In the genomic region with DNA sequence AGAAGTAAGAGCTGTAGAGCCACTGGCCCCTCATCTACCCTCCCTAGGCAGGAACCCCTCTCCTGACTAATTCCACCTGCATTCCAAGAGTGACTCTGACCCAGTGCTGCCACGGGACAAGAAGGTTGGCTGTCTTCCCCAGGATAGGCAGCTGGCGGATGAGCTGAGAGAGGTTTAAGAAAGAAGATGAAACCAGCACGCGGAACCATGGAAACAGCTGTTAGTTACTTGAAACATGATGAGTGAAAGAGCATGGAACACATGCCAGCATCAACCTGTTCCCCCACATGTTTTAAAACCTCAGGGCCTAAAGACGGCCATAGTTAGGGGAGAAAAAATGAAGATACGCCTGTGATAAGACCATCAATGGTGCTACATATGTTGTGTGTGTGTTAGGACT, we compare ENCODE assay signal across 14 cellular contexts.
"Had no signal": no experiment of that assay in that cellular context is flagged by ENCODE, and none has a peak within 500 bp of the region (broad histone marks: within the 10 kb centered on the region; RNA-seq: fewer than 3 reads in every experiment).

No MANE protein-coding gene starts in this region.

- DNase-seq: dermis blood vessel endothelial cell; effector memory CD4-positive, alpha-beta T cell; foreskin melanocyte; head of caudate nucleus; mucosa of descending colon; naive thymus-derived CD4-positive, alpha-beta T cell; right lobe of liver; stimulated activated CD4-positive, alpha-beta T cell treated with anti-CD3 and anti-CD28 coated beads, Interleukin-12 subunit alpha, Interleukin-12 subunit beta, amount 100 ng/mL, for 4 hours; stimulated activated CD4-positive, alpha-beta T cell treated with anti-CD3 and anti-CD28 coated beads, Interleukin-1b, Interleukin-23, amount 100 ng/mL, for 48 hours; stimulated activated CD4-positive, alpha-beta T cell treated with anti-CD3 and anti-CD28 coated beads, Interleukin-4, amount 100 ng/mL, for 1 hour; stimulated activated CD8-positive, alpha-beta memory T cell treated with anti-CD3 and anti-CD28 coated beads, Interleukin-4, amount 100 ng/mL, for 48 hours; stimulated activated naive CD4-positive, alpha-beta T cell; stimulated activated naive CD8-positive, alpha-beta T cell treated with anti-CD3 and anti-CD28 coated beads, Interleukin-15, amount 100 ng/mL, for 72 hours; thyroid gland had no signal
